In genomic region chr2:53750369-53750768, GRCh38 we compare ENCODE assay signal across 26 cellular contexts. TPM values are rescaled to one million over a fixed set of nuclear protein-coding genes. Genes with fewer than 3 reads are reported as not detected.
DNase-seq lines count a peak whose midpoint lies in the region; ATAC-seq and TF ChIP-seq lines count a peak whose summit lies in the region.
"Had no signal": no experiment of that assay in that cellular context is flagged by ENCODE, and none has a peak within 500 bp of the region (broad histone marks: within the 10 kb centered on the region; RNA-seq: fewer than 3 reads in every experiment).

No MANE protein-coding gene starts in this region.

- H2BK12ac ChIP-seq in trophoblast cell (ENCODE audit: low read length), result no peak overlapping the region

- no peak for DNase-seq in caudate nucleus (lab: John Stamatoyannopoulos, UW)
- DNase-seq in BE2C, result no peak
- no peak for DNase-seq in trophoblast cell
- no peak for DNase-seq in COR-L47 (lab: John Stamatoyannopoulos, UW)
- DNase-seq: activated CD4-positive, alpha-beta T cell treated with anti-CD3 and anti-CD28 coated beads for 4 hours; activated CD8-positive, alpha-beta memory T cell treated with anti-CD3 and anti-CD28 coated beads for 24 hours; Caco-2; DMS53; foreskin fibroblast; islet precursor cell; left ventricle myocardium superior; mesendoderm; NCI-H146; NCI-H345; NCI-H774; ovary; stimulated activated naive B cell treated with anti-CD40 and anti-IgM and Interleukin-4, amounts not matched to agents 10 μg/mL and 1 μg/mL and 100 μg/mL, for 72 hours; substantia nigra; SW 1271; T-helper 9 cell; upper lobe of right lung had no signal

- H3K36me3 ChIP-seq in BE2C (no peaks in the 10 kb centered on the region), trophoblast cell (ENCODE audit: control insufficient read depth in 1 of 2, insufficient read depth in 2 of 2, low read length in 2 of 2) (peaks cover 1 to 3% of the 10 kb centered on the region in 2 experiments)
- H3K36me3 ChIP-seq: ovary had no signal

- H3K14ac ChIP-seq in trophoblast cell (ENCODE audit: low read length), result no peak overlapping the region

- H3K9me3 ChIP-seq in BE2C, result no peaks in the 10 kb centered on the region
- H3K9me3 ChIP-seq in trophoblast cell (ENCODE audit: insufficient read depth, low read depth, low read length), result no peaks in the 10 kb centered on the region
- H3K9me3 ChIP-seq: Caco-2, esophagus muscularis mucosa, ovary, upper lobe of right lung had no signal

- no peak overlapping the region for H3K18ac ChIP-seq in trophoblast cell (ENCODE audit: low read length)

- H3K79me1 ChIP-seq in trophoblast cell (ENCODE audit: low read length), result no peaks in the 10 kb centered on the region

- H3K4me3 ChIP-seq in BE2C (ENCODE audit: low read depth, low read length), result no peak overlapping the region
- no peak overlapping the region for H3K4me3 ChIP-seq in trophoblast cell (ENCODE audit: low read depth, low read length)
- H3K4me3 ChIP-seq: esophagus muscularis mucosa, ovary, upper lobe of right lung had no signal

- ATAC-seq in GM19025 (IDR thresholded peaks at IDR 0.05; ENCODE audit: low read depth, unreplicated experiment), result peak; percentile 29
- peak; percentile 45 for ATAC-seq in GM21576 (IDR thresholded peaks at IDR 0.05; ENCODE audit: unreplicated experiment)
- peak; percentile 38 for ATAC-seq in HG03432 (IDR thresholded peaks at IDR 0.05; ENCODE audit: unreplicated experiment)
- ATAC-seq: left ventricle myocardium superior; stimulated activated naive B cell treated with anti-CD40 and anti-IgM and Interleukin-4, amounts not matched to agents 10 μg/mL and 1 μg/mL and 100 μg/mL, for 72 hours; upper lobe of right lung had no signal

- H2BK5ac ChIP-seq in trophoblast cell (ENCODE audit: low read depth, low read length, poor library complexity), result no peak overlapping the region

- no peak overlapping the region for H4K12ac ChIP-seq in trophoblast cell (ENCODE audit: low read depth, low read length)

- no peak overlapping the region for H2AK5ac ChIP-seq in trophoblast cell (ENCODE audit: low read length)

- H3K4me2 ChIP-seq in trophoblast cell (ENCODE audit: low read length), result no peak overlapping the region

- H3K4ac ChIP-seq in trophoblast cell (ENCODE audit: low read depth, low read length), result no peak overlapping the region

- no peak overlapping the region for H2AFZ ChIP-seq in trophoblast cell (ENCODE audit: insufficient read depth, low read length, poor library complexity)

- H2BK120ac ChIP-seq in trophoblast cell (ENCODE audit: insufficient read depth, low read length, poor library complexity), result no peak overlapping the region

- H4K91ac ChIP-seq in trophoblast cell (ENCODE audit: low read depth, low read length), result no peak overlapping the region

- no peaks in the 10 kb centered on the region for H3K79me2 ChIP-seq in trophoblast cell (ENCODE audit: control insufficient read depth, insufficient read depth, low read length, poor library complexity)

- no CpG with 5 or more reads among the region's 1 CpG for WGBS in trophoblast cell (ENCODE audit: extremely low coverage, insufficient coverage, insufficient read length)

- H3K27ac ChIP-seq in caudate nucleus (ENCODE audit: low read depth, low read length) (peak overlapping the region; percentile 55), trophoblast cell (ENCODE audit: low read depth, low read length) (no peak overlapping the region)
- H3K27ac ChIP-seq: esophagus muscularis mucosa, ovary, upper lobe of right lung, VCaP had no signal

- no peak overlapping the region for H4K8ac ChIP-seq in trophoblast cell (ENCODE audit: low read depth, low read length)

- H3K23ac ChIP-seq in trophoblast cell (ENCODE audit: low read length), result no peak overlapping the region

- H3K9ac ChIP-seq in trophoblast cell (ENCODE audit: low read length), result no peak overlapping the region

- H3K27me3 ChIP-seq in BE2C (no peaks in the 10 kb centered on the region), trophoblast cell (ENCODE audit: insufficient read depth, low read length) (no peaks in the 10 kb centered on the region)
- H3K27me3 ChIP-seq: esophagus muscularis mucosa, ovary, upper lobe of right lung had no signal

- no peaks in the 10 kb centered on the region for H3K4me1 ChIP-seq in BE2C
- no peaks in the 10 kb centered on the region for H3K4me1 ChIP-seq in trophoblast cell (ENCODE audit: control insufficient read depth in 1 of 2, insufficient read depth in 2 of 2, low read length in 2 of 2)
- H3K4me1 ChIP-seq: Caco-2, upper lobe of right lung had no signal

- TF ChIP-seq CTCF in BE2C (IDR thresholded peaks at IDR 0.05; ENCODE audit: low read depth, low read length), result no peak

RNA-seq across cellular contexts. Expression of gene CHAC2, which starts 17.2 kb away (rescaled TPM):
- polyA plus RNA-seq in BE2C (2012; ENCODE audit: insufficient read depth, insufficient read length, low read depth), result 2.1 TPM
- polyA plus RNA-seq in trophoblast cell (2013), result 0.86 TPM in 2 replicates

RNA-seq across cellular contexts. Expression of gene ASB3, which starts 36.4 kb away (rescaled TPM):
- 7.5 TPM for polyA plus RNA-seq in BE2C (2012; ENCODE audit: insufficient read depth, insufficient read length, low read depth)
- polyA plus RNA-seq in trophoblast cell (2013), result 19.3 and 19.6 TPM in 2 replicates

RNA-seq across cellular contexts. Expression of gene ERLEC1, which starts 36.5 kb away (rescaled TPM):
- 13.0 TPM for polyA plus RNA-seq in BE2C (2012; ENCODE audit: insufficient read depth, insufficient read length, low read depth)
- 67.5 and 67.9 TPM in 2 replicates for polyA plus RNA-seq in trophoblast cell (2013)
